ENCODE assay signal across 2 cellular contexts in genomic region chr15:68589012-68589411, GRCh38.
TF ChIP-seq lines count a peak whose summit lies in the region.

No MANE protein-coding gene starts in this region.

TF ChIP-seq in SK-N-SH, 30 proteins besides CTCF, POLR2A, EP300 and RAD21 (continued from another document):
- TF ChIP-seq EZH2phosphoT487 (IDR thresholded peaks at IDR 0.05; ENCODE audit: borderline replicate concordance, low read depth), result no peak
- no peak for TF ChIP-seq SMC3 (IDR thresholded peaks at IDR 0.05; ENCODE audit: low read depth, low read length)
- no peak for TF ChIP-seq GABPA (IDR thresholded peaks at IDR 0.05; ENCODE audit: low read depth)
- no peak for TF ChIP-seq NRF1 (IDR thresholded peaks at IDR 0.05; ENCODE audit: low read depth, low read length)
- TF ChIP-seq PBX3 (IDR thresholded peaks at IDR 0.05), result no peak
- no peak for TF ChIP-seq FOSL2 (IDR thresholded peaks at IDR 0.05; ENCODE audit: borderline replicate concordance, low read depth)
- no peak for TF ChIP-seq GATA2 (CRISPR knock-in tag; IDR thresholded peaks at IDR 0.05)
- TF ChIP-seq CHD2 (IDR thresholded peaks at IDR 0.05; ENCODE audit: low read length, partially characterized antibody), result no peak
- no peak for TF ChIP-seq ZBTB33 (IDR thresholded peaks at IDR 0.05; ENCODE audit: borderline replicate concordance, low read depth)
- no peak for TF ChIP-seq YY1 (IDR thresholded peaks at IDR 0.05; ENCODE audit: low read depth)
- TF ChIP-seq, protein P1, sequence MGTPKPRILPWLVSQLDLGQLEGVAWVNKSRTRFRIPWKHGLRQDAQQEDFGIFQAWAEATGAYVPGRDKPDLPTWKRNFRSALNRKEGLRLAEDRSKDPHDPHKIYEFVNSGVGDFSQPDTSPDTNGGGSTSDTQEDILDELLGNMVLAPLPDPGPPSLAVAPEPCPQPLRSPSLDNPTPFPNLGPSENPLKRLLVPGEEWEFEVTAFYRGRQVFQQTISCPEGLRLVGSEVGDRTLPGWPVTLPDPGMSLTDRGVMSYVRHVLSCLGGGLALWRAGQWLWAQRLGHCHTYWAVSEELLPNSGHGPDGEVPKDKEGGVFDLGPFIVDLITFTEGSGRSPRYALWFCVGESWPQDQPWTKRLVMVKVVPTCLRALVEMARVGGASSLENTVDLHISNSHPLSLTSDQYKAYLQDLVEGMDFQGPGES (IDR thresholded peaks at IDR 0.05; ENCODE audit: low read depth, low read length), result no peak

TF ChIP-seq in SK-N-SH treated with all-trans-retinoic acid at 6 μM for 48 hours, 23 proteins besides CTCF, POLR2A, EP300 and RAD21 (continued from another document):
- TF ChIP-seq CREB5 (CRISPR knock-in tag; IDR thresholded peaks at IDR 0.05; ENCODE audit: low read depth), result no peak
